ENCODE assay signal across 8 cellular contexts in genomic region chr5:146203872-146204192, GRCh38. TPM values are rescaled to one million over a fixed set of nuclear protein-coding genes. Genes with fewer than 3 reads are reported as not detected.
DNase-seq lines count a peak whose midpoint lies in the region; ATAC-seq, FAIRE-seq and TF ChIP-seq lines count a peak whose summit lies in the region.

No MANE protein-coding gene starts in this region.

- H4K20me1 ChIP-seq in H9 (ENCODE audit: control insufficient read depth, insufficient read depth, insufficient read length), result no peaks in the 10 kb centered on the region

- DNase-seq in A549 (ENCODE audit: low read depth in 1 of 2, low spot score in 1 of 2) (peak in 1 of 2 experiments; percentile 27), H9 (no peak), kidney (no peak), tibial artery (no peak), left lobe of liver (ENCODE audit: low spot score) (no peak)
- no peak for DNase-seq in activated effector memory CD4-positive, alpha-beta T cell treated with anti-CD3 and anti-CD28 coated beads, Interleukin-2, amount 50 U/mL, for 16 hours

- no peak for TF ChIP-seq RAD21 in A549 (conservative IDR thresholded peaks at IDR 0.05 in 1 of 2, IDR thresholded peaks at IDR 0.05 in 1 of 2)

- peak overlapping the region; percentile 90 to 98 for H3K27ac ChIP-seq in A549
- H3K27ac ChIP-seq in H9 (ENCODE audit: insufficient read length, low read depth, low read length), result peak overlapping the region; percentile 58
- H3K27ac ChIP-seq in kidney (ENCODE audit: low read depth in 2 of 2, low read length in 2 of 2), result peak overlapping the region; percentile 37 to 74
- H3K27ac ChIP-seq in tibial artery, result peak overlapping the region; percentile 92 to 93

- TF ChIP-seq EP300 in A549 (IDR thresholded peaks at IDR 0.05), result no peak

- no peak overlapping the region for H2BK15ac ChIP-seq in H9 (ENCODE audit: low read depth, low read length)

- H3K9me3 Mint-ChIP-seq in H9, result no peaks in the 10 kb centered on the region

- CTCF ChIA-PET in A549 (lab: Yijun Ruan, JAX), result interaction anchor here (1.4 kb wide), 1 partner anchor 13 kb away, joined by 3 read pairs; no protein-coding TSS in a partner anchor

- H2BK20ac ChIP-seq in H9 (ENCODE audit: low read depth, low read length, poor library complexity, severe bottlenecking), result no peak overlapping the region

- H3K4me2 ChIP-seq in A549 (peak overlapping the region; percentile 91), H9 (ENCODE audit: insufficient read depth, insufficient read length, low read length) (peak overlapping the region; percentile 62)

- no peaks in the 10 kb centered on the region for H3K9me3 ChIP-seq in A549
- H3K9me3 ChIP-seq in H9 (ENCODE audit: control insufficient read depth, low read depth, low read length), result no peaks in the 10 kb centered on the region
- no peaks in the 10 kb centered on the region for H3K9me3 ChIP-seq in kidney (ENCODE audit: control insufficient read depth in 1 of 2, low read length in 2 of 2)
- H3K9me3 ChIP-seq in tibial artery, result no peaks in the 10 kb centered on the region

- no peak overlapping the region for H2BK12ac ChIP-seq in H9 (ENCODE audit: insufficient read length, low read depth, low read length)

- TF ChIP-seq POLR2A in A549 (IDR thresholded peaks at IDR 0.05; ENCODE audit: low read length), result no peak

- H3K4me3 Mint-ChIP-seq in H9, result no peak overlapping the region

- H3K4me3 ChIP-seq in A549 (peak overlapping the region; percentile 74), WI38 (ENCODE audit: low read depth, low read length) (peak overlapping the region; percentile 91), kidney (ENCODE audit: low read length in 2 of 2) (peak overlapping the region; percentile 69 to 83), tibial artery (peak overlapping the region; percentile 84 to 92)

- H3K23ac ChIP-seq in H9 (ENCODE audit: insufficient read length, low read depth, low read length), result no peak overlapping the region

- no peak overlapping the region for H3T11ph ChIP-seq in H9 (ENCODE audit: low read length)

- no peak overlapping the region for H4K5ac ChIP-seq in H9 (ENCODE audit: insufficient read length, low read depth, low read length)

- H2BK120ac ChIP-seq in H9 (ENCODE audit: low read depth, low read length, poor library complexity, severe bottlenecking), result no peak overlapping the region

- ATAC-seq in A549 (peak; percentile 37 to 57), left lobe of liver (no peak), GM18870 (IDR thresholded peaks at IDR 0.05; ENCODE audit: unreplicated experiment) (no peak)

- intact Hi-C loops in kidney (cut with DNase I) (no loop called here), tibial artery (cut with DNase I; ENCODE audit: low total_unique reads) (loop anchor here (2.0 kb wide), 1 partner anchor 21 kb away; the partner anchor contains the start of gene LARS1)

- H3K4ac ChIP-seq in H9 (ENCODE audit: low read depth, low read length), result no peak overlapping the region

- peak overlapping the region; percentile 72 for H3K9ac ChIP-seq in H9 (ENCODE audit: extremely low read depth, insufficient read length, low read length)
- H3K9ac ChIP-seq in kidney (ENCODE audit: low read length in 2 of 2), result peak overlapping the region; percentile 54 to 60

- peaks cover 3% of the 10 kb centered on the region for H3K23me2 ChIP-seq in H9 (ENCODE audit: insufficient read length, low read depth, low read length, poor library complexity, severe bottlenecking)

- H3K36me3 ChIP-seq in kidney (ENCODE audit: control insufficient read depth in 1 of 2, insufficient read depth in 2 of 2, low read length in 2 of 2) (no peaks in the 10 kb centered on the region), tibial artery (no peaks in the 10 kb centered on the region)

- H3K56ac ChIP-seq in H9 (ENCODE audit: insufficient read length, low read depth, low read length), result no peak overlapping the region

- no peak overlapping the region for H2AFZ ChIP-seq in H9 (ENCODE audit: low read length)

- peaks cover 6 to 11% of the 10 kb centered on the region in 2 experiments for H3K4me1 Mint-ChIP-seq in H9

- peaks cover 6% of the 10 kb centered on the region for H3K79me1 ChIP-seq in H9 (ENCODE audit: insufficient read depth, low read depth, low read length, poor library complexity, severe bottlenecking)

- H3K79me2 ChIP-seq in H9 (ENCODE audit: insufficient read depth, low read length), result peaks cover 29% of the 10 kb centered on the region; the same call in 1 of the 2 replicates

- no peak overlapping the region for H3K18ac ChIP-seq in H9 (ENCODE audit: insufficient read length, low read depth, low read length)

- POLR2A ChIA-PET in A549 (lab: Yijun Ruan, JAX), result interaction anchor here (0.7 to 1.5 kb wide), 6 partner anchors 10 to 34 kb away, joined by 3 to 9 read pairs (median 4); partner anchors contain the start of gene LARS1

- H3K36me3 Mint-ChIP-seq in H9 (ENCODE audit: insufficient read depth in 1 of 3, low read depth in 3 of 3), result no peaks in the 10 kb centered on the region; a peak in 1 of 7 replicates

- FAIRE-seq in A549 (lab: Jason Lieb, UNC), result no peak
- FAIRE-seq in kidney (lab: Jason Lieb, UNC), result no peak

- no peak for TF ChIP-seq CTCF in A549 (IDR thresholded peaks at IDR 0.05)
- no peak for TF ChIP-seq CTCF in H9 (conservative IDR thresholded peaks at IDR 0.05)
- no peak for TF ChIP-seq CTCF in WI38 (IDR thresholded peaks at IDR 0.05; ENCODE audit: low read depth, low read length)
- TF ChIP-seq CTCF in kidney (IDR thresholded peaks at IDR 0.05; ENCODE audit: borderline replicate concordance, extremely low read depth, insufficient read depth), result no peak
- TF ChIP-seq CTCF in tibial artery (IDR thresholded peaks at IDR 0.05), result no peak

- peaks cover 43% of the 10 kb centered on the region for H3K4me1 ChIP-seq in A549
- no peaks in the 10 kb centered on the region for H3K4me1 ChIP-seq in H9 (ENCODE audit: insufficient read depth, low read length)
- peaks cover 0 to 5% of the 10 kb centered on the region in 2 donors for H3K4me1 ChIP-seq in kidney (ENCODE audit: control insufficient read depth in 1 of 2, insufficient read depth in 1 of 2, low read depth in 1 of 2, low read length in 2 of 2)
- peaks cover 0 to 46% (median 27%) of the 10 kb centered on the region in 4 donors for H3K4me1 ChIP-seq in tibial artery

- WGBS in A549 (ENCODE audit: missing lambda C conversion rate), result 1% methylated on average over 6 of the region's 21 CpGs
- no CpG with 5 or more reads among the region's 21 CpGs for WGBS in H9 (ENCODE audit: extremely low coverage, insufficient read length, low lambda C conversion rate)

- no peak overlapping the region for H2BK5ac ChIP-seq in H9 (ENCODE audit: insufficient read length, low read length)

- H4K91ac ChIP-seq in H9 (ENCODE audit: insufficient read length, low read depth, low read length), result no peak overlapping the region

- H4K8ac ChIP-seq in H9 (replicated peaks; ENCODE audit: insufficient read length, low read depth, low read length), result no peak overlapping the region

- H3K14ac ChIP-seq in H9 (ENCODE audit: insufficient read depth, low read length), result no peak overlapping the region

- H3K27me3 Mint-ChIP-seq in H9 (ENCODE audit: low read depth), result no peaks in the 10 kb centered on the region; the same call in 1 of the 2 replicates

- H2AK5ac ChIP-seq in H9 (ENCODE audit: insufficient read length, low read length), result no peak overlapping the region

- no peak overlapping the region for H3K27ac Mint-ChIP-seq in H9

- no peaks in the 10 kb centered on the region for H3K27me3 ChIP-seq in H9 (ENCODE audit: insufficient read depth, low read length)
- no peaks in the 10 kb centered on the region for H3K27me3 ChIP-seq in tibial artery

TF ChIP-seq in A549, 52 proteins besides CTCF, POLR2A, EP300 and RAD21 (continues in another document):
- TF ChIP-seq, protein P1, sequence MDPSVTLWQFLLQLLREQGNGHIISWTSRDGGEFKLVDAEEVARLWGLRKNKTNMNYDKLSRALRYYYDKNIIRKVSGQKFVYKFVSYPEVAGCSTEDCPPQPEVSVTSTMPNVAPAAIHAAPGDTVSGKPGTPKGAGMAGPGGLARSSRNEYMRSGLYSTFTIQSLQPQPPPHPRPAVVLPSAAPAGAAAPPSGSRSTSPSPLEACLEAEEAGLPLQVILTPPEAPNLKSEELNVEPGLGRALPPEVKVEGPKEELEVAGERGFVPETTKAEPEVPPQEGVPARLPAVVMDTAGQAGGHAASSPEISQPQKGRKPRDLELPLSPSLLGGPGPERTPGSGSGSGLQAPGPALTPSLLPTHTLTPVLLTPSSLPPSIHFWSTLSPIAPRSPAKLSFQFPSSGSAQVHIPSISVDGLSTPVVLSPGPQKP (IDR thresholded peaks at IDR 0.05; ENCODE audit: low read depth, low read length), result no peak
- TF ChIP-seq NR3C1 (IDR thresholded peaks at IDR 0.05), result no peak
- no peak for TF ChIP-seq ZNF302 (CRISPR knock-in tag; IDR thresholded peaks at IDR 0.05)
- no peak for TF ChIP-seq CEBPB (IDR thresholded peaks at IDR 0.05)
- no peak for TF ChIP-seq NFE2L2 (conservative IDR thresholded peaks at IDR 0.05; ENCODE audit: low read length)
- no peak for TF ChIP-seq GATA3 (IDR thresholded peaks at IDR 0.05; ENCODE audit: borderline replicate concordance)
- no peak for TF ChIP-seq HOXA7 (CRISPR knock-in tag; IDR thresholded peaks at IDR 0.05)
- no peak for TF ChIP-seq MAZ (IDR thresholded peaks at IDR 0.05; ENCODE audit: borderline replicate concordance, low read depth, low read length)
- TF ChIP-seq, protein P2, sequence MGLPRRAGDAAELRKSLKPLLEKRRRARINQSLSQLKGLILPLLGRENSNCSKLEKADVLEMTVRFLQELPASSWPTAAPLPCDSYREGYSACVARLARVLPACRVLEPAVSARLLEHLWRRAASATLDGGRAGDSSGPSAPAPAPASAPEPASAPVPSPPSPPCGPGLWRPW (IDR thresholded peaks at IDR 0.05), result no peak

RNA-seq across cellular contexts. Expression of gene RBM27, which starts 0.4 kb away (rescaled TPM):
- polyA plus RNA-seq in A549 (2011; rRNA removed), result 23.9 and 27.4 TPM in 2 replicates
- 4.8 and 7.3 TPM in 2 replicates for polyA plus RNA-seq in A549 (2012; cell fraction: cytosol; rRNA removed)
- polyA plus RNA-seq in A549 (2012; cell fraction: nucleus; rRNA removed), result 3.1 and 3.8 TPM in 2 replicates
- polyA plus RNA-seq in A549 (2017; fragmentation: RNase III; extraction: RNeasy Plus Mini Kit Qiagen cat#74134 plus additional on column Dnase treatment), result 12.9 to 13.3 TPM (median 13.1 TPM) in 3 replicates
- polyA minus RNA-seq in A549 (2011; rRNA and poly(A)+ RNA removed), result 90.4 and 113 TPM in 2 replicates
- 33.8 TPM in 2 replicates for total RNA-seq in H9 (2021)
- total RNA-seq in kidney, result 19.0 TPM
- polyA plus RNA-seq in kidney (ENCODE audit: insufficient read depth, low read depth, low replicate concordance), result 4.9 TPM
- 5.6 TPM for total RNA-seq in left lobe of liver

RNA-seq across cellular contexts. Expression of gene LARS1, which starts 21.4 kb away (rescaled TPM):
- polyA plus RNA-seq in A549 (2011; rRNA removed) (56.9 and 87.2 TPM in 2 replicates), A549 (2017; fragmentation: RNase III; extraction: RNeasy Plus Mini Kit Qiagen cat#74134 plus additional on column Dnase treatment) (79.8 to 86.8 TPM (median 84.3 TPM) in 3 replicates), kidney (ENCODE audit: insufficient read depth, low read depth, low replicate concordance) (36.9 TPM)
- polyA plus RNA-seq in A549 (2012; cell fraction: cytosol; rRNA removed), result 10.9 and 11.2 TPM in 2 replicates
- polyA plus RNA-seq in A549 (2012; cell fraction: nucleus; rRNA removed), result 10.0 and 19.4 TPM in 2 replicates
- polyA minus RNA-seq in A549 (2011; rRNA and poly(A)+ RNA removed), result 76.5 and 77.4 TPM in 2 replicates
- total RNA-seq in H9 (2021) (251 and 284 TPM in 2 replicates), kidney (87.6 TPM), left lobe of liver (24.1 TPM)

Comparison
In these comparisons a context has a peak if more than half of its experiments do, and no peak if none do; other contexts are left out.
1. ATAC-seq: peak in A549 (2 of 2); none in left lobe of liver (single experiment) and GM18870 (single experiment).
2. Peak in every context shown above with its lines, with median percentiles within 50 percentile points of each other: H3K27ac ChIP-seq and H3K4me3 ChIP-seq.